In the genomic region with DNA sequence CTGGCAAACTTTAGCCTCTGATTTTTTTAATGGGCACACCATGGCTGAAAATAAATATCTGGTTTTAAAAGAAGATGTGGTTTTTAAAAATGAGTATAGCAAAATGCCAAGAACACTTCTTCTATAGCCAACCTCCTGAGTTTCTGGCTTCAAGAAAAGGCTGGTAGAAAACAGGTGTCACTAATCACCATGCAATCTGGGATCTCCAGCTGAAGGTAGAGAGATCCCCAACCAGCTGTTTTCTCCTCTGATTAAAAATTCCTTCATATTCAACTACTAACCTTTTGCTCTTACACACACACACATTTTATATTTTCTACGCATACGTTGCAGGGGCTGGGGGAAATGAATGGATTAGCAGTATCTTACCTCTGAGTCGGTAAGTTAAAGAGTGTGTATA, we compare ENCODE assay signal across 8 cellular contexts.
"Had no signal": no experiment of that assay in that cellular context is flagged by ENCODE, and none has a peak within 500 bp of the region (broad histone marks: within the 10 kb centered on the region; RNA-seq: fewer than 3 reads in every experiment).

No MANE protein-coding gene starts in this region.

- H3K4me1 ChIP-seq: HAP-1 had no signal

- H3K27ac ChIP-seq: GM23248 had no signal

- H3K4me3 ChIP-seq: GM23248, GM23338, HAP-1 had no signal

- DNase-seq: GM23248, GOT3, H7, H9, HCEC 1CT, HFFc6 had no signal

- H3K4me3 Mint-ChIP-seq: GM23338, H9, HFFc6 had no signal

- H3K4me1 Mint-ChIP-seq: GM23338 had no signal

- H3K27ac Mint-ChIP-seq: GM23338, H9, HFFc6 had no signal

- H3K9me3 Mint-ChIP-seq: GM23338, H9 had no signal

- H3K9me3 ChIP-seq: HAP-1 had no signal

- H3K36me3 ChIP-seq: HAP-1 had no signal
